In the genomic region with DNA sequence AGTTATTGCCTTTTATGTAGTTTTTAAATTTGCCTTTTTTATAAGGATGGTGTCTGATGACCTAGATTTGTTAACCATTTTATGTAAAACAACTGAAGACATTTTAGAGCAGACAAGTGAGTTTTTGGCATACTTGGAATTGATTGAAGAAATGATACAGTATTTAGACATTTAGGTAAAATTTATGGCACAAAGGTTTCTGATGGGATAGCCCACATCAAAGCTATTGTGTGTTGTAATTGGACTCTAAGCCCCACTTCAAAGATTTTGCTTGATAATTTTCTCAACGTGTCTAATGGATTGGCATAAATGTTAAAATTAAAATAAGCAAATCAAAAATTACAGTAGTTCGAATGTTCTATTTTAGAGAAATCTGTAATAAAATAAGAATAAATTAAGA, we compare ENCODE assay signal across 1 cellular context.
TF ChIP-seq lines count a peak whose summit lies in the region.

No MANE protein-coding gene starts in this region.

TF ChIP-seq in K562, 482 proteins besides CTCF, POLR2A, EP300 and RAD21:
- TF ChIP-seq DMBX1 (CRISPR knock-in tag; IDR thresholded peaks at IDR 0.05; ENCODE audit: borderline replicate concordance) (no peak), HINFP (tag; conservative IDR thresholded peaks at IDR 0.05; ENCODE audit: low read depth) (no peak), MEIS2 (IDR thresholded peaks at IDR 0.05; ENCODE audit: partially characterized antibody) (peak; percentile 76), LEF1 (IDR thresholded peaks at IDR 0.05) (peak; percentile 96), TCF7 (IDR thresholded peaks at IDR 0.05; ENCODE audit: borderline replicate concordance) (peak; percentile 85; the same call in 1 of the 2 replicates), ZNF24 (IDR thresholded peaks at IDR 0.05) (peak; percentile 77), BCOR (IDR thresholded peaks at IDR 0.05) (no peak)
- TF ChIP-seq, protein P1, sequence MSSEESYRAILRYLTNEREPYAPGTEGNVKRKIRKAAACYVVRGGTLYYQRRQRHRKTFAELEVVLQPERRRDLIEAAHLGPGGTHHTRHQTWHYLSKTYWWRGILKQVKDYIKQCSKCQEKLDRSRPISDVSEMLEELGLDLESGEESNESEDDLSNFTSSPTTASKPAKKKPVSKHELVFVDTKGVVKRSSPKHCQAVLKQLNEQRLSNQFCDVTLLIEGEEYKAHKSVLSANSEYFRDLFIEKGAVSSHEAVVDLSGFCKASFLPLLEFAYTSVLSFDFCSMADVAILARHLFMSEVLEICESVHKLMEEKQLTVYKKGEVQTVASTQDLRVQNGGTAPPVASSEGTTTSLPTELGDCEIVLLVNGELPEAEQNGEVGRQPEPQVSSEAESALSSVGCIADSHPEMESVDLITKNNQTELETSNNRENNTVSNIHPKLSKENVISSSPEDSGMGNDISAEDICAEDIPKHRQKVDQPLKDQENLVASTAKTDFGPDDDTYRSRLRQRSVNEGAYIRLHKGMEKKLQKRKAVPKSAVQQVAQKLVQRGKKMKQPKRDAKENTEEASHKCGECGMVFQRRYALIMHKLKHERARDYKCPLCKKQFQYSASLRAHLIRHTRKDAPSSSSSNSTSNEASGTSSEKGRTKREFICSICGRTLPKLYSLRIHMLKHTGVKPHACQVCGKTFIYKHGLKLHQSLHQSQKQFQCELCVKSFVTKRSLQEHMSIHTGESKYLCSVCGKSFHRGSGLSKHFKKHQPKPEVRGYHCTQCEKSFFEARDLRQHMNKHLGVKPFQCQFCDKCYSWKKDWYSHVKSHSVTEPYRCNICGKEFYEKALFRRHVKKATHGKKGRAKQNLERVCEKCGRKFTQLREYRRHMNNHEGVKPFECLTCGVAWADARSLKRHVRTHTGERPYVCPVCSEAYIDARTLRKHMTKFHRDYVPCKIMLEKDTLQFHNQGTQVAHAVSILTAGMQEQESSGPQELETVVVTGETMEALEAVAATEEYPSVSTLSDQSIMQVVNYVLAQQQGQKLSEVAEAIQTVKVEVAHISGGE (CRISPR knock-in tag; IDR thresholded peaks at IDR 0.05) = no peak
- TF ChIP-seq, protein P2, sequence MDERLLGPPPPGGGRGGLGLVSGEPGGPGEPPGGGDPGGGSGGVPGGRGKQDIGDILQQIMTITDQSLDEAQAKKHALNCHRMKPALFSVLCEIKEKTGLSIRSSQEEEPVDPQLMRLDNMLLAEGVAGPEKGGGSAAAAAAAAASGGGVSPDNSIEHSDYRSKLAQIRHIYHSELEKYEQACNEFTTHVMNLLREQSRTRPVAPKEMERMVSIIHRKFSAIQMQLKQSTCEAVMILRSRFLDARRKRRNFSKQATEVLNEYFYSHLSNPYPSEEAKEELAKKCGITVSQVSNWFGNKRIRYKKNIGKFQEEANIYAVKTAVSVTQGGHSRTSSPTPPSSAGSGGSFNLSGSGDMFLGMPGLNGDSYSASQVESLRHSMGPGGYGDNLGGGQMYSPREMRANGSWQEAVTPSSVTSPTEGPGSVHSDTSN (CRISPR knock-in tag; IDR thresholded peaks at IDR 0.05; ENCODE audit: low read depth) = no peak
- TF ChIP-seq, protein P2 (tag; conservative IDR thresholded peaks at IDR 0.05; ENCODE audit: low read depth) = 0 out of 2 replicates have a peak, but pooled peaks have one; percentile 7
- TF ChIP-seq, protein P3, sequence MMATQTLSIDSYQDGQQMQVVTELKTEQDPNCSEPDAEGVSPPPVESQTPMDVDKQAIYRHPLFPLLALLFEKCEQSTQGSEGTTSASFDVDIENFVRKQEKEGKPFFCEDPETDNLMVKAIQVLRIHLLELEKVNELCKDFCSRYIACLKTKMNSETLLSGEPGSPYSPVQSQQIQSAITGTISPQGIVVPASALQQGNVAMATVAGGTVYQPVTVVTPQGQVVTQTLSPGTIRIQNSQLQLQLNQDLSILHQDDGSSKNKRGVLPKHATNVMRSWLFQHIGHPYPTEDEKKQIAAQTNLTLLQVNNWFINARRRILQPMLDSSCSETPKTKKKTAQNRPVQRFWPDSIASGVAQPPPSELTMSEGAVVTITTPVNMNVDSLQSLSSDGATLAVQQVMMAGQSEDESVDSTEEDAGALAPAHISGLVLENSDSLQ (IDR thresholded peaks at IDR 0.05) = 0 out of 2 replicates have a peak, but pooled peaks have one; percentile 14
